Comparison of ENCODE assay signal across 8 cellular contexts in genomic region chr11:33256031-33256807, GRCh38. TPM values are rescaled to one million over a fixed set of nuclear protein-coding genes. Genes with fewer than 3 reads are reported as not detected.
DNase-seq lines count a peak whose midpoint lies in the region; ATAC-seq and TF ChIP-seq lines count a peak whose summit lies in the region.

No MANE protein-coding gene starts in this region.

- H3K27me3 Mint-ChIP-seq in activated CD4-positive, alpha-beta T cell treated with anti-CD3 and anti-CD28 coated beads for 36 hours = no peaks in the 10 kb centered on the region

- peaks cover 19% of the 10 kb centered on the region for H3K4me1 Mint-ChIP-seq in activated CD4-positive, alpha-beta T cell treated with anti-CD3 and anti-CD28 coated beads for 36 hours

- no peak for DNase-seq in activated CD4-positive, alpha-beta T cell treated with anti-CD3 and anti-CD28 coated beads for 36 hours
- no peak for DNase-seq in activated CD4-positive, alpha-beta T cell treated with anti-CD3 and anti-CD28 coated beads for 4 hours
- DNase-seq in SW480 (ENCODE audit: low spot score) (peak; percentile 34), fibroblast of pulmonary artery (ENCODE audit: low read depth) (no peak), skeletal muscle cell (ENCODE audit: low read depth) (no peak), GM19238 (ENCODE audit: insufficient read length, low spot score) (no peak)
- DNase-seq in stimulated activated CD4-positive, alpha-beta T cell treated with anti-CD3 and anti-CD28 coated beads, Interleukin-4, amount 100 ng/mL, for 1 hour = no peak

- intact Hi-C loops in activated CD4-positive, alpha-beta T cell treated with anti-CD3 and anti-CD28 coated beads for 36 hours (cut with DNase I, micrococcal nuclease) = loop anchor here (2.0 to 10.0 kb wide), 12 partner anchors 73 to 1183 kb away; partner anchors contain the start of genes CAT (in 1 of the 2), CD59 (in 1 of the 2), CSTF3 (in 1 of the 2) and EIF3M (in 1 of the 2)

- H3K27ac Mint-ChIP-seq in activated CD4-positive, alpha-beta T cell treated with anti-CD3 and anti-CD28 coated beads for 36 hours = peak overlapping the region; percentile 95

- no peaks in the 10 kb centered on the region for H3K9me3 Mint-ChIP-seq in activated CD4-positive, alpha-beta T cell treated with anti-CD3 and anti-CD28 coated beads for 36 hours (ENCODE audit: low read depth)

- ATAC-seq in activated CD4-positive, alpha-beta T cell treated with anti-CD3 and anti-CD28 coated beads for 36 hours = no peak
- ATAC-seq in GM18511 (IDR thresholded peaks at IDR 0.05; ENCODE audit: unreplicated experiment) = no peak

- TF ChIP-seq CTCF in fibroblast of pulmonary artery (IDR thresholded peaks at IDR 0.05; ENCODE audit: low read length, missing control alignments) = no peak

- peak overlapping the region; percentile 96 for H3K4me3 Mint-ChIP-seq in activated CD4-positive, alpha-beta T cell treated with anti-CD3 and anti-CD28 coated beads for 36 hours

- CTCF ChIA-PET in activated CD4-positive, alpha-beta T cell treated with anti-CD3 and anti-CD28 coated beads for 36 hours (lab: Charles Lee) = interaction anchor here (1.0 kb wide), 1 partner anchor 95 kb away, joined by 3 read pairs; the partner anchor contains the start of gene CSTF3

- POLR2A ChIA-PET in activated CD4-positive, alpha-beta T cell treated with anti-CD3 and anti-CD28 coated beads for 36 hours (lab: Charles Lee) = no interaction called here

- H3K4me3 ChIP-seq in fibroblast of pulmonary artery (replicated peaks; ENCODE audit: low read depth, low read length) = peak overlapping the region; percentile 97
- peak overlapping the region; percentile 84 for H3K4me3 ChIP-seq in skeletal muscle cell (ENCODE audit: low read depth, low read length)

- peaks cover 3% of the 10 kb centered on the region for H3K36me3 Mint-ChIP-seq in activated CD4-positive, alpha-beta T cell treated with anti-CD3 and anti-CD28 coated beads for 36 hours (ENCODE audit: low read depth)

RNA-seq across cellular contexts. Expression of gene HIPK3, which starts 1.0 kb away (rescaled TPM):
- total RNA-seq in activated CD4-positive, alpha-beta T cell treated with anti-CD3 and anti-CD28 coated beads for 36 hours = 10 to 100 TPM; 25.7 to 26.8 TPM
